14 cellular contexts compared by ENCODE assay signal in genomic region chr1:95013948-95014574, GRCh38. TPM values are rescaled to one million over a fixed set of nuclear protein-coding genes. Genes with fewer than 3 reads are reported as not detected.
DNase-seq lines count a peak whose midpoint lies in the region; TF ChIP-seq lines count a peak whose summit lies in the region.
"Had no signal": no experiment of that assay in that cellular context is flagged by ENCODE, and none has a peak within 500 bp of the region (broad histone marks: within the 10 kb centered on the region; RNA-seq: fewer than 3 reads in every experiment).

No MANE protein-coding gene starts in this region.

- no peak overlapping the region for H4K91ac ChIP-seq in neuronal stem cell (ENCODE audit: low read depth, low read length, poor library complexity)

- TF ChIP-seq CTCF in AG09319 (IDR thresholded peaks at IDR 0.05; ENCODE audit: low read depth, low read length): no peak
- no peak for TF ChIP-seq CTCF in foreskin fibroblast (IDR thresholded peaks at IDR 0.05; ENCODE audit: low read depth, low read length)

- DNase-seq in AG09319 (ENCODE audit: extremely low read depth, low read depth) (peak; percentile 50), NCI-H2196 treated with DMSO at 0.1 percent for 48 hours (lab: John Stamatoyannopoulos, UW; ENCODE audit: unreplicated experiment) (peak; percentile 12), foreskin fibroblast (peak; percentile 23 to 56), neuronal stem cell (ENCODE audit: low spot score) (no peak), inferior parietal cortex (ENCODE audit: extremely low spot score) (no peak), HUDEP-2 (lab: John Stamatoyannopoulos, UW; ENCODE audit: unreplicated experiment in 76 of 76) (no peak), T1000 (lab: John Stamatoyannopoulos, UW) (no peak), NAMALWA (ENCODE audit: low spot score) (no peak)
- DNase-seq: hypothalamus; MV-4-11; stimulated activated CD4-positive, alpha-beta T cell treated with anti-CD3 and anti-CD28 coated beads, Interleukin-4, amount 100 ng/mL, for 24 hours; testis; WERI-Rb-1 had no signal

- H3K79me1 ChIP-seq in neuronal stem cell (ENCODE audit: low read depth, low read length): no peaks in the 10 kb centered on the region

- no peak overlapping the region for H3K14ac ChIP-seq in neuronal stem cell (ENCODE audit: low read length)

- H4K8ac ChIP-seq in neuronal stem cell (ENCODE audit: low read depth, low read length): no peak overlapping the region

- no peak overlapping the region for H2BK5ac ChIP-seq in neuronal stem cell (ENCODE audit: low read length)

- no peak overlapping the region for H2BK15ac ChIP-seq in neuronal stem cell (ENCODE audit: low read length)

- H3K27ac ChIP-seq in neuronal stem cell (replicated peaks; ENCODE audit: low read length): peak overlapping the region; percentile 21
- H3K27ac ChIP-seq: neural progenitor cell, testis, WERI-Rb-1 had no signal

- no CpG with 5 or more reads among the region's 2 CpGs for WGBS in neuronal stem cell (ENCODE audit: extremely low coverage in 2 of 2, insufficient read length in 2 of 2, insufficient replicate concordance in 1 of 2), 2 donors

- no peaks in the 10 kb centered on the region for H3K9me3 ChIP-seq in neuronal stem cell (replicated peaks in 1 of 2; ENCODE audit: control insufficient read depth in 2 of 2, insufficient read depth in 1 of 2, low read depth in 1 of 2, low read length in 2 of 2)
- H3K9me3 ChIP-seq: testis had no signal

- no peak overlapping the region for H3K4me2 ChIP-seq in neuronal stem cell (ENCODE audit: insufficient read depth, low read length, poor library complexity, severe bottlenecking)
- H3K4me2 ChIP-seq: neural progenitor cell had no signal

- H3K4me3 ChIP-seq in foreskin fibroblast (ENCODE audit: low read depth in 1 of 2, low read length in 2 of 2) (no peak overlapping the region), neuronal stem cell (ENCODE audit: low read length in 2 of 2) (no peak overlapping the region)
- H3K4me3 ChIP-seq: neural progenitor cell, testis had no signal

- peaks cover 6 to 12% of the 10 kb centered on the region in 2 donors for H3K4me1 ChIP-seq in neuronal stem cell (ENCODE audit: control insufficient read depth in 2 of 2, insufficient read depth in 1 of 2, low read depth in 1 of 2, low read length in 2 of 2)
- H3K4me1 ChIP-seq: testis had no signal

- H2AFZ ChIP-seq in neuronal stem cell (ENCODE audit: low read length): no peak overlapping the region
- H2AFZ ChIP-seq: neural progenitor cell had no signal

- H3K9ac ChIP-seq in neuronal stem cell (ENCODE audit: low read depth, low read length, poor library complexity): no peak overlapping the region
- H3K9ac ChIP-seq: neural progenitor cell had no signal

- no peaks in the 10 kb centered on the region for H3K27me3 ChIP-seq in neuronal stem cell (ENCODE audit: control insufficient read depth in 3 of 3, insufficient read depth in 3 of 3, low read depth in 1 of 3, low read length in 3 of 3)
- H3K27me3 ChIP-seq: neural progenitor cell, testis had no signal

- H3K18ac ChIP-seq in neuronal stem cell (ENCODE audit: low read length): no peak overlapping the region

- no peak overlapping the region for H3K23ac ChIP-seq in neuronal stem cell (ENCODE audit: low read depth, low read length, poor library complexity)

- H2BK120ac ChIP-seq in neuronal stem cell (ENCODE audit: low read depth, low read length): no peak overlapping the region

- no peaks in the 10 kb centered on the region for H3K36me3 ChIP-seq in neuronal stem cell (replicated peaks in 1 of 2; ENCODE audit: control insufficient read depth in 2 of 2, insufficient read depth in 2 of 2, low read length in 2 of 2)
- H3K36me3 ChIP-seq: neural progenitor cell, WERI-Rb-1 had no signal

- H2AK5ac ChIP-seq in neuronal stem cell (ENCODE audit: low read depth, low read length): no peak overlapping the region

- no peak overlapping the region for H3K4ac ChIP-seq in neuronal stem cell (ENCODE audit: low read length)

- H2BK12ac ChIP-seq in neuronal stem cell (ENCODE audit: low read length): no peak overlapping the region

RNA-seq across cellular contexts. Expression of gene ALG14, which starts 58.7 kb away (rescaled TPM):
- polyA plus RNA-seq in neuronal stem cell (2013, experiment 1 of 2): 2.5 TPM
- 3.3 TPM for polyA plus RNA-seq in neuronal stem cell (2013, experiment 2 of 2)

Comparison
In these comparisons a context has a peak if more than half of its experiments do, and no peak if none do; other contexts are left out.
1. DNase-seq: peak in AG09319 (single experiment), NCI-H2196 treated with DMSO at 0.1 percent for 48 hours (single experiment) and foreskin fibroblast (2 of 2); none in neuronal stem cell (single experiment), inferior parietal cortex (single experiment), HUDEP-2 (0 of 76), T1000 (single experiment) and NAMALWA (single experiment).